Comparison of ENCODE assay signal across 19 cellular contexts in genomic region chr1:28195780-28196179, GRCh38.
"Had no signal": no experiment of that assay in that cellular context is flagged by ENCODE, and none has a peak within 500 bp of the region (broad histone marks: within the 10 kb centered on the region; RNA-seq: fewer than 3 reads in every experiment).

No MANE protein-coding gene starts in this region.

- DNase-seq: activated CD4-positive, alpha-beta memory T cell treated with anti-CD3 and anti-CD28 coated beads, Interleukin-2, amount 10 ng/mL, durations not matched to agents 7 days and 5 days; activated CD4-positive, alpha-beta T cell treated with anti-CD3 and anti-CD28 coated beads for 36 hours; activated naive CD4-positive, alpha-beta T cell treated with anti-CD3 and anti-CD28 coated beads for 36 hours; activated T-cell treated with anti-CD3 and anti-CD28 coated beads for 4 hours; body of pancreas; central memory CD4-positive, alpha-beta T cell; effector CD4-positive, alpha-beta T cell; foreskin melanocyte; midbrain; naive B cell; right cardiac atrium; SW 1271 had no signal

- H3K4me3 ChIP-seq: body of pancreas, coronary artery, lower lobe of right lung, smooth muscle cell, tibial nerve had no signal

- ATAC-seq: activated CD4-positive, alpha-beta T cell treated with anti-CD3 and anti-CD28 coated beads for 36 hours; activated T-helper 17 cell treated with anti-CD3 and anti-CD28 coated beads, Interleukin-2, amount 50 U/mL, for 72 hours; body of pancreas; lower lobe of right lung; right cardiac atrium; stimulated activated memory B cell treated with anti-CD40 and anti-IgM and Interleukin-4, amounts not matched to agents 10 μg/mL and 1 μg/mL and 100 μg/mL, for 72 hours had no signal

- H3K27me3 ChIP-seq: body of pancreas, neutrophil, tibial nerve had no signal

- H3K9me3 ChIP-seq: body of pancreas, lower lobe of right lung, neutrophil, tibial nerve had no signal

- H3K27ac ChIP-seq: body of pancreas, coronary artery, lower lobe of right lung, neutrophil, tibial nerve had no signal
